10 cellular contexts compared by ENCODE assay signal in genomic region chr5:35815089-35815936, GRCh38. TPM values are rescaled to one million over a fixed set of nuclear protein-coding genes. Genes with fewer than 3 reads are reported as not detected.
A peak's percentile ranks its signal among the peaks of the same experiment; 100 is the strongest.
DNase-seq lines count a peak whose midpoint lies in the region; ATAC-seq, FAIRE-seq and TF ChIP-seq lines count a peak whose summit lies in the region.
"Had no signal": no experiment of that assay in that cellular context is flagged by ENCODE, and none has a peak within 500 bp of the region (broad histone marks: within the 10 kb centered on the region; RNA-seq: fewer than 3 reads in every experiment).

No MANE protein-coding gene starts in this region.

- in situ Hi-C loops in K562 (cut with MboI): no loop called here

- peak overlapping the region in 1 of 2 donors; percentile 26 for H3K4me3 ChIP-seq in CD4-positive, alpha-beta memory T cell (ENCODE audit: low read length in 2 of 2)
- H3K4me3 ChIP-seq in K562 (no peak overlapping the region), parathyroid adenoma (ENCODE audit: low read depth, low read length) (no peak overlapping the region)

- DNase-seq in CD4-positive, alpha-beta memory T cell: peak in 3 of 5 donors; percentile 51 to 55 (median 53)
- DNase-seq in NAMALWA (ENCODE audit: low spot score) (peak; percentile 28), K562 (ENCODE audit: extremely low read depth in 1 of 4, low spot score in 3 of 4) (peak; percentile 56 to 68 (median 59))
- DNase-seq in effector CD8-positive, alpha-beta T cell (lab: John Stamatoyannopoulos, UW): no peak

- TF ChIP-seq POLR2A in GM18505 (IDR thresholded peaks at IDR 0.05; ENCODE audit: borderline replicate concordance, extremely low read depth, insufficient read depth, insufficient read length) (no peak), K562 (conservative IDR thresholded peaks at IDR 0.05) (no peak)

- H2AFZ ChIP-seq in K562 (ENCODE audit: low read depth, low read length) (no peak overlapping the region), parathyroid adenoma (no peak overlapping the region)

- ATAC-seq in GM18505 (IDR thresholded peaks at IDR 0.05; ENCODE audit: unreplicated experiment) (peak; percentile 89), K562 (peak; percentile 99), GM21737 (IDR thresholded peaks at IDR 0.05; ENCODE audit: unreplicated experiment) (no peak), GM18520 (IDR thresholded peaks at IDR 0.05; ENCODE audit: unreplicated experiment) (no peak)

- peak; percentile 79 for FAIRE-seq in K562 (lab: Jason Lieb, UNC)

- BruUV-seq in K562 (replicated peaks; lab: Mats Ljungman, UMichigan): no TSS peak

- H3K9ac ChIP-seq in K562 (ENCODE audit: insufficient read depth in 1 of 2, low read depth in 2 of 2, low read length in 2 of 2): no peak overlapping the region
- H3K9ac ChIP-seq in parathyroid adenoma: no peak overlapping the region

- H3K9me3 ChIP-seq in CD4-positive, alpha-beta memory T cell (ENCODE audit: control insufficient read depth in 1 of 2, low read length in 2 of 2): no peaks in the 10 kb centered on the region
- H3K9me3 ChIP-seq in K562 (replicated peaks; ENCODE audit: control insufficient read depth, insufficient read depth, low read depth, low read length): no peaks in the 10 kb centered on the region
- H3K9me3 ChIP-seq in parathyroid adenoma (ENCODE audit: control insufficient read depth, low read length): no peaks in the 10 kb centered on the region

- H3K27ac ChIP-seq in CD4-positive, alpha-beta memory T cell (ENCODE audit: low read depth, low read length): peak overlapping the region; percentile 47
- no peak overlapping the region for H3K27ac ChIP-seq in K562 (ENCODE audit: extremely low read depth, low read depth, low read length)
- no peak overlapping the region for H3K27ac ChIP-seq in parathyroid adenoma

- H3K36me3 ChIP-seq in CD4-positive, alpha-beta memory T cell (ENCODE audit: insufficient read depth, low read length): no peaks in the 10 kb centered on the region
- H3K36me3 ChIP-seq in K562 (ENCODE audit: control insufficient read depth, insufficient read depth, low read length) (no peaks in the 10 kb centered on the region), parathyroid adenoma (ENCODE audit: control insufficient read depth, insufficient read depth, low read length) (no peaks in the 10 kb centered on the region)

- TF ChIP-seq EP300 in K562 (IDR thresholded peaks at IDR 0.05; ENCODE audit: low read length): no peak

- H3K4me2 ChIP-seq in K562 (ENCODE audit: insufficient read depth, low read length) (no peak overlapping the region), parathyroid adenoma (ENCODE audit: low read length) (no peak overlapping the region)

- no peak overlapping the region for H3K27ac Mint-ChIP-seq in CD4-positive, alpha-beta memory T cell

- peak; percentile 76 to 82 (median 78) for TF ChIP-seq CTCF in K562 (IDR thresholded peaks at IDR 0.05 in 2 of 3, conservative IDR thresholded peaks at IDR 0.05 in 1 of 3; ENCODE audit: insufficient read depth in 2 of 3, low read depth in 1 of 3, low read length in 3 of 3)
- peak; percentile 18 for TF ChIP-seq CTCF in parathyroid adenoma (IDR thresholded peaks at IDR 0.05)

- peaks cover 97% of the 10 kb centered on the region for H3K4me1 ChIP-seq in CD4-positive, alpha-beta memory T cell (ENCODE audit: insufficient read depth, low read length)
- H3K4me1 ChIP-seq in K562 (replicated peaks in 1 of 2; ENCODE audit: control insufficient read depth in 2 of 2, insufficient read depth in 2 of 2, low read length in 2 of 2): no peaks in the 10 kb centered on the region
- H3K4me1 ChIP-seq in parathyroid adenoma: no peaks in the 10 kb centered on the region

- WGBS in K562 (ENCODE audit: insufficient coverage, low coverage, missing lambda C conversion rate): 2% methylated on average over 10 of the region's 10 CpGs

- peaks cover 0 to 2% (median 0%) of the 10 kb centered on the region in 8 donors for H3K9me3 Mint-ChIP-seq in CD4-positive, alpha-beta memory T cell
- H3K9me3 Mint-ChIP-seq: stimulated activated naive CD8-positive, alpha-beta T cell treated with anti-CD3 and anti-CD28 coated beads, Interleukin-15, Interleukin-2, amounts not matched to agents 100 ng/mL and 50 ng/mL, for 24 hours had no signal

- H3K9me1 ChIP-seq in K562 (ENCODE audit: control insufficient read depth, insufficient read depth, low read length): no peaks in the 10 kb centered on the region

- no peaks in the 10 kb centered on the region for H3K27me3 Mint-ChIP-seq in CD4-positive, alpha-beta memory T cell
- H3K27me3 Mint-ChIP-seq: stimulated activated naive CD8-positive, alpha-beta T cell treated with anti-CD3 and anti-CD28 coated beads, Interleukin-15, Interleukin-2, amounts not matched to agents 100 ng/mL and 50 ng/mL, for 24 hours had no signal

- H3K4me1 Mint-ChIP-seq in CD4-positive, alpha-beta memory T cell: peaks cover 32 to 43% (median 36%) of the 10 kb centered on the region in 4 donors

- H3K36me3 Mint-ChIP-seq in CD4-positive, alpha-beta memory T cell: peaks cover 6% of the 10 kb centered on the region in 2 donors

- POLR2A ChIA-PET in CD4-positive, alpha-beta memory T cell (lab: Charles Lee; ENCODE audit: partially characterized antibody): interaction anchor here (0.8 to 24.8 kb wide), 12 partner anchors 14 to 164 kb away, joined by 3 to 2275 read pairs (median 6); partner anchors contain the start of gene IL7R
- POLR2A ChIA-PET in K562 (lab: Yijun Ruan, JAX): no interaction called here

- H3K4me3 Mint-ChIP-seq in CD4-positive, alpha-beta memory T cell: no peak overlapping the region
- H3K4me3 Mint-ChIP-seq: stimulated activated naive CD8-positive, alpha-beta T cell treated with anti-CD3 and anti-CD28 coated beads, Interleukin-15, Interleukin-2, amounts not matched to agents 100 ng/mL and 50 ng/mL, for 24 hours had no signal

- intact Hi-C loops in CD4-positive, alpha-beta memory T cell (cut with micrococcal nuclease): loop anchor here (1.0 kb wide), 1 partner anchor 35 kb away; no protein-coding TSS in a partner anchor
- intact Hi-C loops in K562 (cut with micrococcal nuclease): loop anchor here (2.0 kb wide), 1 partner anchor 727 kb away; no protein-coding TSS in a partner anchor

- peak in 1 of 2 experiments; percentile 46; a peak in 2 of 4 replicates for TF ChIP-seq RAD21 in K562 (CRISPR knock-in tag; conservative IDR thresholded peaks at IDR 0.05 in 1 of 2, IDR thresholded peaks at IDR 0.05 in 1 of 2)

- H3K27me3 ChIP-seq in CD4-positive, alpha-beta memory T cell (ENCODE audit: insufficient read depth, low read length): no peaks in the 10 kb centered on the region
- no peaks in the 10 kb centered on the region for H3K27me3 ChIP-seq in K562 (ENCODE audit: control insufficient read depth in 2 of 2, insufficient read depth in 2 of 2, low read length in 2 of 2)
- no peaks in the 10 kb centered on the region for H3K27me3 ChIP-seq in parathyroid adenoma (ENCODE audit: control insufficient read depth, insufficient read depth, low read length)

- H3K79me2 ChIP-seq in K562 (ENCODE audit: control insufficient read depth, insufficient read depth, low read length) (no peaks in the 10 kb centered on the region), parathyroid adenoma (no peaks in the 10 kb centered on the region)

- H4K20me1 ChIP-seq in K562 (replicated peaks; ENCODE audit: control insufficient read depth, insufficient read depth, low read length): no peaks in the 10 kb centered on the region

- CTCF ChIA-PET in CD4-positive, alpha-beta memory T cell (lab: Charles Lee; ENCODE audit: partially characterized antibody): interaction anchor here (0.6 to 16.4 kb wide), 11 partner anchors 16 to 164 kb away, joined by 3 to 325 read pairs (median 3); partner anchors contain the start of gene IL7R
- CTCF ChIA-PET in K562 (lab: Yijun Ruan, JAX; ENCODE audit: low intra/inter-chr PET ratio): no interaction called here

TF ChIP-seq in K562, 482 proteins besides CTCF, POLR2A, EP300 and RAD21 (continues in another document):
- TF ChIP-seq SNAPC5 (CRISPR knock-in tag; IDR thresholded peaks at IDR 0.05) (no peak), ZC3H11A (IDR thresholded peaks at IDR 0.05; ENCODE audit: low read depth, low read length) (no peak), ELF2 (CRISPR knock-in tag; IDR thresholded peaks at IDR 0.05) (no peak), ZFP36 (IDR thresholded peaks at IDR 0.05; ENCODE audit: low read depth, low read length, partially characterized antibody) (peak; percentile 78)

RNA-seq across cellular contexts. Expression of gene IL7R, which starts 41.4 kb away (rescaled TPM):
- total RNA-seq in CD4-positive, alpha-beta memory T cell: 1,000 to 10,000 TPM; 2,390 to 2,440 TPM
- 1,000 to 10,000 TPM in 1 of 2 donors, 100 to 1,000 TPM in 1; 514 to 1,212 TPM for polyA plus RNA-seq in CD4-positive, alpha-beta memory T cell
- total RNA-seq in K562 (2011; cell fraction: chromatin; rRNA removed; ENCODE audit: low replicate concordance): 0.69 and 0.74 TPM in 2 replicates
- total RNA-seq in K562 (2011; cell fraction: nucleolus; rRNA removed): 0.17 TPM in 1 of 2 replicates, not detected in the other
- 0.07 and 0.61 TPM in 2 replicates for total RNA-seq in K562 (2011; cell fraction: nucleoplasm; rRNA removed)
- total RNA-seq in K562 (2014; rRNA removed) (not detected in 2 replicates), K562 (2014; rRNA removed; fragmentation: Illumina TruSeq; extraction: Trizol) (0.07 TPM in 1 of 2 replicates, not detected in the other), K562 (2015; rRNA removed; fragmentation: Illumina TruSeq; extraction: Trizol) (0.04 TPM in 1 of 2 replicates, not detected in the other), K562 (2021) (0.98 and 1.1 TPM in 2 replicates)
- polyA plus RNA-seq in K562 (2011; rRNA removed) (0.14 TPM in 1 of 2 replicates, not detected in the other), K562 (2014; fragmentation: Illumina TruSeq; extraction: Trizol) (0.03 and 0.04 TPM in 2 replicates), K562 (2014; fragmentation: Nextera tagmentation; extraction: Ambion mirVana) (under 1 TPM in 1 of 2 experiments, not detected in 1; 0.11 TPM), K562 (2014; rRNA removed) (0.03 TPM in 1 of 2 replicates, not detected in the other)
- polyA plus RNA-seq in K562 (2011; cell fraction: cytosol; rRNA removed): 0.10 and 0.13 TPM in 2 replicates
- polyA plus RNA-seq in K562 (2011; cell fraction: nucleus; rRNA removed): 0.03 TPM in 1 of 2 replicates, not detected in the other
- 0.08 and 0.27 TPM in 2 replicates for polyA plus RNA-seq in K562 (2012)
- 0.11 TPM in 1 of 2 replicates, not detected in the other for polyA minus RNA-seq in K562 (2011; rRNA and poly(A)+ RNA removed)
- not detected in 2 replicates for polyA minus RNA-seq in K562 (2011; cell fraction: cytosol; rRNA and poly(A)+ RNA removed)
- polyA minus RNA-seq in K562 (2011; cell fraction: nucleus; rRNA and poly(A)+ RNA removed): not detected in 2 replicates
- total RNA-seq: NCI-H460 had no signal

Comparison
In these comparisons a context has a peak if more than half of its experiments do, and no peak if none do; other contexts are left out.
1. ATAC-seq: peak in GM18505 (single experiment) and K562 (single experiment); none in GM21737 (single experiment) and GM18520 (single experiment).
2. RNA of gene IL7R, which starts 41.4 kb away (total RNA-seq): 2,390 to 2,440 TPM in CD4-positive, alpha-beta memory T cell; 0.04 to 1.1 TPM in K562; every median in the first group is over 1,000 times any median in the second.